Comparison of ENCODE assay signal across 14 cellular contexts in the genomic region with DNA sequence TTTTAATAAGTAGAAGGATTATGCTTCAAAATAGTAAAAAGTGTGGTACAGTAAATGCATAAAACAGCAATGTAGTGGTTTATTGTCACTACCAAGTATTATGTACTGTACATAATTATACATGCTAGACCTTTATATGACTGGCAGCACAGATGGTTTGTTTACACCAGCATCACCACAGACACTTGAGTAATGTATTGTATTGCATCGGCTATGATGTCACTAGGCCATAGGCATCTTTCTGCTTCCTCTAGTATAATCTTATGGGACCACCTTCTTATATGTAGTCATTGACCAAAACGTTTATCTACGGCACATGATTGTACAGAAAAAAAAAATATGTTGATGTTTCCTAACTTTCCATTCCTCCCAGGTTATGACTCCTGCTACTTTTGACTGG. TPM values are rescaled to one million over a fixed set of nuclear protein-coding genes. Genes with fewer than 3 reads are reported as not detected.
DNase-seq lines count a peak whose midpoint lies in the region; ATAC-seq and TF ChIP-seq lines count a peak whose summit lies in the region.
"Had no signal": no experiment of that assay in that cellular context is flagged by ENCODE, and none has a peak within 500 bp of the region (broad histone marks: within the 10 kb centered on the region; RNA-seq: fewer than 3 reads in every experiment).

No MANE protein-coding gene starts in this region.

- H3K4me1 Mint-ChIP-seq in activated CD4-positive, alpha-beta T cell treated with anti-CD3 and anti-CD28 coated beads, Interleukin-2, amount 10 ng/mL, durations not matched to agents 24 days and 14 days, result peaks cover 18% of the 10 kb centered on the region
- H3K4me1 Mint-ChIP-seq in activated CD4-positive, alpha-beta T cell treated with anti-CD3 and anti-CD28 coated beads for 36 hours, result peaks cover 26% of the 10 kb centered on the region

- POLR2A ChIA-PET in activated CD4-positive, alpha-beta T cell treated with anti-CD3 and anti-CD28 coated beads for 36 hours (lab: Charles Lee), result no interaction called here

- H3K4me3 Mint-ChIP-seq in activated CD4-positive, alpha-beta T cell treated with anti-CD3 and anti-CD28 coated beads, Interleukin-2, amount 10 ng/mL, durations not matched to agents 24 days and 14 days, result no peak overlapping the region
- no peak overlapping the region for H3K4me3 Mint-ChIP-seq in activated CD4-positive, alpha-beta T cell treated with anti-CD3 and anti-CD28 coated beads for 36 hours

- no peak for ATAC-seq in activated CD4-positive, alpha-beta T cell treated with anti-CD3 and anti-CD28 coated beads for 36 hours
- no peak for ATAC-seq in GM21825 (IDR thresholded peaks at IDR 0.05; ENCODE audit: unreplicated experiment)
- no peak for ATAC-seq in upper lobe of right lung
- ATAC-seq in HG02970 (IDR thresholded peaks at IDR 0.05; ENCODE audit: low FRiP score, unreplicated experiment), result no peak
- ATAC-seq: activated naive CD4-positive, alpha-beta T cell treated with anti-CD3 and anti-CD28 coated beads, Interleukin-2, amount 50 U/mL, for 72 hours; left colon had no signal

- no peaks in the 10 kb centered on the region for H3K27me3 ChIP-seq in upper lobe of right lung
- H3K27me3 ChIP-seq: right atrium auricular region had no signal

- H3K9me3 Mint-ChIP-seq in activated CD4-positive, alpha-beta T cell treated with anti-CD3 and anti-CD28 coated beads, Interleukin-2, amount 10 ng/mL, durations not matched to agents 24 days and 14 days, result no peaks in the 10 kb centered on the region
- no peaks in the 10 kb centered on the region for H3K9me3 Mint-ChIP-seq in activated CD4-positive, alpha-beta T cell treated with anti-CD3 and anti-CD28 coated beads for 36 hours (ENCODE audit: low read depth)

- CTCF ChIA-PET in activated CD4-positive, alpha-beta T cell treated with anti-CD3 and anti-CD28 coated beads for 36 hours (lab: Charles Lee), result interaction anchor here (1.2 kb wide), 1 partner anchor 28 kb away, joined by 3 read pairs; no protein-coding TSS in a partner anchor

- no peak overlapping the region for H3K27ac Mint-ChIP-seq in activated CD4-positive, alpha-beta T cell treated with anti-CD3 and anti-CD28 coated beads, Interleukin-2, amount 10 ng/mL, durations not matched to agents 24 days and 14 days
- H3K27ac Mint-ChIP-seq in activated CD4-positive, alpha-beta T cell treated with anti-CD3 and anti-CD28 coated beads for 36 hours, result no peak overlapping the region
- H3K27ac Mint-ChIP-seq: activated naive CD4-positive, alpha-beta T cell treated with anti-CD3 and anti-CD28 coated beads, Interleukin-2, amount 50 U/mL, for 72 hours had no signal

- peak; percentile 37 for DNase-seq in activated CD4-positive, alpha-beta T cell treated with anti-CD3 and anti-CD28 coated beads, Interleukin-2, amount 10 ng/mL, durations not matched to agents 24 days and 14 days
- DNase-seq in activated CD4-positive, alpha-beta T cell treated with anti-CD3 and anti-CD28 coated beads for 36 hours, result no peak
- DNase-seq in OCI-M1 (lab: John Stamatoyannopoulos, UW) (peak; percentile 63), fibroblast of peridontal ligament (ENCODE audit: extremely low read depth) (peak; percentile 79), upper lobe of right lung (no peak), NCI-H446 treated with DMSO at 0.1 percent for 48 hours (lab: John Stamatoyannopoulos, UW) (no peak)
- DNase-seq: activated CD4-positive, alpha-beta T cell treated with anti-CD3 and anti-CD28 coated beads, Interleukin-2, amount 50 U/mL, for 4 hours; activated T-cell treated with anti-CD3 and anti-CD28 coated beads, Interleukin-2, amount 50 U/mL, for 1 hour; Karpas-422; left colon had no signal

- H3K36me3 Mint-ChIP-seq in activated CD4-positive, alpha-beta T cell treated with anti-CD3 and anti-CD28 coated beads, Interleukin-2, amount 10 ng/mL, durations not matched to agents 24 days and 14 days (ENCODE audit: low read depth), result no peaks in the 10 kb centered on the region
- peaks cover 2% of the 10 kb centered on the region for H3K36me3 Mint-ChIP-seq in activated CD4-positive, alpha-beta T cell treated with anti-CD3 and anti-CD28 coated beads for 36 hours (ENCODE audit: low read depth)

- H3K27ac ChIP-seq in upper lobe of right lung, result no peak overlapping the region
- H3K27ac ChIP-seq: right atrium auricular region had no signal

- no peak overlapping the region for H3K4me3 ChIP-seq in upper lobe of right lung
- H3K4me3 ChIP-seq: right atrium auricular region had no signal

- no peak for TF ChIP-seq CTCF in upper lobe of right lung (IDR thresholded peaks at IDR 0.05)

- intact Hi-C loops in activated CD4-positive, alpha-beta T cell treated with anti-CD3 and anti-CD28 coated beads, Interleukin-2, amount 10 ng/mL, durations not matched to agents 24 days and 14 days (cut with micrococcal nuclease), result no loop called here
- intact Hi-C loops in activated CD4-positive, alpha-beta T cell treated with anti-CD3 and anti-CD28 coated beads for 36 hours (cut with DNase I, micrococcal nuclease), result no loop called here
- intact Hi-C loops in upper lobe of right lung (cut with DNase I), result no loop called here

- H3K4me1 ChIP-seq in upper lobe of right lung, result peaks cover 24% of the 10 kb centered on the region

- peaks cover 2% of the 10 kb centered on the region for H3K27me3 Mint-ChIP-seq in activated CD4-positive, alpha-beta T cell treated with anti-CD3 and anti-CD28 coated beads, Interleukin-2, amount 10 ng/mL, durations not matched to agents 24 days and 14 days
- H3K27me3 Mint-ChIP-seq in activated CD4-positive, alpha-beta T cell treated with anti-CD3 and anti-CD28 coated beads for 36 hours, result no peaks in the 10 kb centered on the region

- no peaks in the 10 kb centered on the region for H3K36me3 ChIP-seq in upper lobe of right lung
- H3K36me3 ChIP-seq: right atrium auricular region had no signal

- H3K9me3 ChIP-seq in upper lobe of right lung, result no peaks in the 10 kb centered on the region
- H3K9me3 ChIP-seq: right atrium auricular region had no signal

RNA-seq across cellular contexts. Expression of gene SSBP2, which starts 31.9 kb away (rescaled TPM):
- total RNA-seq in activated CD4-positive, alpha-beta T cell treated with anti-CD3 and anti-CD28 coated beads, Interleukin-2, amount 10 ng/mL, durations not matched to agents 24 days and 14 days, result 13.1 and 13.4 TPM in 2 replicates
- total RNA-seq in activated CD4-positive, alpha-beta T cell treated with anti-CD3 and anti-CD28 coated beads for 36 hours, result 10 to 100 TPM; 16.9 to 21.4 TPM
- total RNA-seq in upper lobe of right lung, result 43.8 TPM

Comparison
In these comparisons a context has a peak if more than half of its experiments do, and no peak if none do; other contexts are left out.
1. DNase-seq: peak in activated CD4-positive, alpha-beta T cell treated with anti-CD3 and anti-CD28 coated beads, Interleukin-2, amount 10 ng/mL, durations not matched to agents 24 days and 14 days (single experiment), OCI-M1 (single experiment) and fibroblast of peridontal ligament (single experiment); none in activated CD4-positive, alpha-beta T cell treated with anti-CD3 and anti-CD28 coated beads for 36 hours (single experiment), upper lobe of right lung (single experiment) and NCI-H446 treated with DMSO at 0.1 percent for 48 hours (single experiment).